8 cellular contexts compared by ENCODE assay signal in genomic region chr5:157855404-157855994, GRCh38. TPM values are rescaled to one million over a fixed set of nuclear protein-coding genes. Genes with fewer than 3 reads are reported as not detected.
DNase-seq lines count a peak whose midpoint lies in the region; ATAC-seq and TF ChIP-seq lines count a peak whose summit lies in the region.

No MANE protein-coding gene starts in this region.

- no peaks in the 10 kb centered on the region for H3K27me3 ChIP-seq in BE2C

- TF ChIP-seq CTCF in BE2C (IDR thresholded peaks at IDR 0.05; ENCODE audit: low read depth, low read length) = peak; percentile 87
- TF ChIP-seq CTCF in GM12864 (IDR thresholded peaks at IDR 0.05; ENCODE audit: low read depth, low read length, missing control alignments) = peak; percentile 53
- peak; percentile 73 for TF ChIP-seq CTCF in astrocyte of the spinal cord (IDR thresholded peaks at IDR 0.05; ENCODE audit: low read depth, low read length)

- in situ Hi-C loops in astrocyte of the spinal cord (cut with HindIII; ENCODE audit: low sequenced_read_pairs) = no loop called here

- no peaks in the 10 kb centered on the region for H3K9me3 ChIP-seq in BE2C

- DNase-seq in BE2C = peak; percentile 69
- no peak for DNase-seq in GM12864 (ENCODE audit: low read depth)
- DNase-seq in NOMO-1 treated with DMSO at 0.1 percent for 48 hours (lab: John Stamatoyannopoulos, UW; ENCODE audit: unreplicated experiment) = peak; percentile 26
- DNase-seq in astrocyte of the spinal cord (ENCODE audit: low read depth, low spot score) = peak; percentile 50
- peak; percentile 64 for DNase-seq in iPS-NIHi11 (ENCODE audit: low spot score)
- no peak for DNase-seq in stimulated activated naive CD8-positive, alpha-beta T cell treated with anti-CD3 and anti-CD28 coated beads, Interleukin-15, amount 100 ng/mL, for 72 hours

- peak overlapping the region; percentile 20 to 57 for H3K4me3 Mint-ChIP-seq in stimulated activated naive CD8-positive, alpha-beta T cell treated with anti-CD3 and anti-CD28 coated beads, Interleukin-15, amount 100 ng/mL, for 72 hours
- no peak overlapping the region for H3K4me3 Mint-ChIP-seq in stimulated activated memory B cell treated with anti-CD40 and anti-IgM and Interleukin-4, amounts not matched to agents 10 μg/mL and 1 μg/mL and 100 μg/mL, for 72 hours

- peak overlapping the region in 1 of 2 donors; percentile 60 for H3K27ac Mint-ChIP-seq in stimulated activated naive CD8-positive, alpha-beta T cell treated with anti-CD3 and anti-CD28 coated beads, Interleukin-15, amount 100 ng/mL, for 72 hours
- H3K27ac Mint-ChIP-seq in stimulated activated memory B cell treated with anti-CD40 and anti-IgM and Interleukin-4, amounts not matched to agents 10 μg/mL and 1 μg/mL and 100 μg/mL, for 72 hours = no peak overlapping the region

- no peaks in the 10 kb centered on the region for H3K27me3 Mint-ChIP-seq in stimulated activated naive CD8-positive, alpha-beta T cell treated with anti-CD3 and anti-CD28 coated beads, Interleukin-15, amount 100 ng/mL, for 72 hours
- H3K27me3 Mint-ChIP-seq in stimulated activated memory B cell treated with anti-CD40 and anti-IgM and Interleukin-4, amounts not matched to agents 10 μg/mL and 1 μg/mL and 100 μg/mL, for 72 hours = no peaks in the 10 kb centered on the region

- H3K36me3 Mint-ChIP-seq in stimulated activated memory B cell treated with anti-CD40 and anti-IgM and Interleukin-4, amounts not matched to agents 10 μg/mL and 1 μg/mL and 100 μg/mL, for 72 hours = peaks cover 10% of the 10 kb centered on the region

- H3K4me1 Mint-ChIP-seq in stimulated activated naive CD8-positive, alpha-beta T cell treated with anti-CD3 and anti-CD28 coated beads, Interleukin-15, amount 100 ng/mL, for 72 hours = peaks cover 61% of the 10 kb centered on the region
- peaks cover 67% of the 10 kb centered on the region for H3K4me1 Mint-ChIP-seq in stimulated activated memory B cell treated with anti-CD40 and anti-IgM and Interleukin-4, amounts not matched to agents 10 μg/mL and 1 μg/mL and 100 μg/mL, for 72 hours

- no peak for ATAC-seq in stimulated activated naive CD8-positive, alpha-beta T cell treated with anti-CD3 and anti-CD28 coated beads, Interleukin-15, amount 100 ng/mL, for 72 hours
- ATAC-seq in stimulated activated memory B cell treated with anti-CD40 and anti-IgM and Interleukin-4, amounts not matched to agents 10 μg/mL and 1 μg/mL and 100 μg/mL, for 72 hours = no peak
- no peak for ATAC-seq in HG03565 (IDR thresholded peaks at IDR 0.05; ENCODE audit: unreplicated experiment)

- H3K9me3 Mint-ChIP-seq in stimulated activated naive CD8-positive, alpha-beta T cell treated with anti-CD3 and anti-CD28 coated beads, Interleukin-15, amount 100 ng/mL, for 72 hours = no peaks in the 10 kb centered on the region
- H3K9me3 Mint-ChIP-seq in stimulated activated memory B cell treated with anti-CD40 and anti-IgM and Interleukin-4, amounts not matched to agents 10 μg/mL and 1 μg/mL and 100 μg/mL, for 72 hours = no peaks in the 10 kb centered on the region

- peaks cover 7% of the 10 kb centered on the region for H3K36me3 ChIP-seq in BE2C

- no peaks in the 10 kb centered on the region for H3K4me1 ChIP-seq in BE2C

- H3K4me3 ChIP-seq in BE2C (ENCODE audit: low read depth, low read length) = no peak overlapping the region
- no peak overlapping the region for H3K4me3 ChIP-seq in GM12864 (ENCODE audit: low read depth, low read length)
- no peak overlapping the region for H3K4me3 ChIP-seq in astrocyte of the spinal cord (ENCODE audit: low read depth, low read length)

RNA-seq across cellular contexts. Expression of gene CLINT1, which starts 3.4 kb away (rescaled TPM):
- 106 TPM for polyA plus RNA-seq in BE2C (2012; ENCODE audit: insufficient read depth, insufficient read length, low read depth)

Comparison
In these comparisons a context has a peak if more than half of its experiments do, and no peak if none do; other contexts are left out.
1. DNase-seq: peak in BE2C (single experiment), NOMO-1 treated with DMSO at 0.1 percent for 48 hours (single experiment), astrocyte of the spinal cord (single experiment) and iPS-NIHi11 (single experiment); none in GM12864 (single experiment) and stimulated activated naive CD8-positive, alpha-beta T cell treated with anti-CD3 and anti-CD28 coated beads, Interleukin-15, amount 100 ng/mL, for 72 hours (0 of 2).
2. Peak in every context shown above with its lines, with median percentiles within 50 percentile points of each other: CTCF ChIP-seq.